2 cellular contexts compared by ENCODE assay signal in the genomic region with DNA sequence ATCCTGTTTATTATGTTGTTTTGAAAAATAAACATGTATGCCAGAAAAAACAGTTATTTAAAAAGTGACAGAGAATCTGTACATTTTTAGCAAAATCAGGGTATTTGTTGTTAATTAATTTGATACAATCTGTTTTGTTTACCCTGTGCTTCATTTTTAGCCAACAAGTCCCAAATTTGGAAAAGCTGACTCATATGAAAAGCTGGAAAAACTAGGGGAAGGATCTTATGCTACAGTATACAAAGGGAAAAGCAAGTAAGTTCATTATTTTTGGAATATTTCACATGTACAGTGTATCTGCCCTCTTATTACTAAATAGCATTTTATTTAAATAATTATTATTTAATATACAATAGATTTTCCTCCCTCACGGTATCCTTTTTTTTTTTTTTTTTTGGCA.
TF ChIP-seq lines count a peak whose summit lies in the region.

No MANE protein-coding gene starts in this region.

TF ChIP-seq in liver, 16 proteins besides CTCF, POLR2A, EP300 and RAD21 (continued from another document):
- TF ChIP-seq, protein P1, sequence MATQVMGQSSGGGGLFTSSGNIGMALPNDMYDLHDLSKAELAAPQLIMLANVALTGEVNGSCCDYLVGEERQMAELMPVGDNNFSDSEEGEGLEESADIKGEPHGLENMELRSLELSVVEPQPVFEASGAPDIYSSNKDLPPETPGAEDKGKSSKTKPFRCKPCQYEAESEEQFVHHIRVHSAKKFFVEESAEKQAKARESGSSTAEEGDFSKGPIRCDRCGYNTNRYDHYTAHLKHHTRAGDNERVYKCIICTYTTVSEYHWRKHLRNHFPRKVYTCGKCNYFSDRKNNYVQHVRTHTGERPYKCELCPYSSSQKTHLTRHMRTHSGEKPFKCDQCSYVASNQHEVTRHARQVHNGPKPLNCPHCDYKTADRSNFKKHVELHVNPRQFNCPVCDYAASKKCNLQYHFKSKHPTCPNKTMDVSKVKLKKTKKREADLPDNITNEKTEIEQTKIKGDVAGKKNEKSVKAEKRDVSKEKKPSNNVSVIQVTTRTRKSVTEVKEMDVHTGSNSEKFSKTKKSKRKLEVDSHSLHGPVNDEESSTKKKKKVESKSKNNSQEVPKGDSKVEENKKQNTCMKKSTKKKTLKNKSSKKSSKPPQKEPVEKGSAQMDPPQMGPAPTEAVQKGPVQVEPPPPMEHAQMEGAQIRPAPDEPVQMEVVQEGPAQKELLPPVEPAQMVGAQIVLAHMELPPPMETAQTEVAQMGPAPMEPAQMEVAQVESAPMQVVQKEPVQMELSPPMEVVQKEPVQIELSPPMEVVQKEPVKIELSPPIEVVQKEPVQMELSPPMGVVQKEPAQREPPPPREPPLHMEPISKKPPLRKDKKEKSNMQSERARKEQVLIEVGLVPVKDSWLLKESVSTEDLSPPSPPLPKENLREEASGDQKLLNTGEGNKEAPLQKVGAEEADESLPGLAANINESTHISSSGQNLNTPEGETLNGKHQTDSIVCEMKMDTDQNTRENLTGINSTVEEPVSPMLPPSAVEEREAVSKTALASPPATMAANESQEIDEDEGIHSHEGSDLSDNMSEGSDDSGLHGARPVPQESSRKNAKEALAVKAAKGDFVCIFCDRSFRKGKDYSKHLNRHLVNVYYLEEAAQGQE (IDR thresholded peaks at IDR 0.05) = no peak
- TF ChIP-seq YY1 (IDR thresholded peaks at IDR 0.05) (no peak), JUND (IDR thresholded peaks at IDR 0.05) (peak; percentile 25 to 46), FOXA2 (IDR thresholded peaks at IDR 0.05) (no peak), NR2F2 (IDR thresholded peaks at IDR 0.05) (no peak), TAF1 (conservative IDR thresholded peaks at IDR 0.05) (no peak)
- TF ChIP-seq, protein P2, sequence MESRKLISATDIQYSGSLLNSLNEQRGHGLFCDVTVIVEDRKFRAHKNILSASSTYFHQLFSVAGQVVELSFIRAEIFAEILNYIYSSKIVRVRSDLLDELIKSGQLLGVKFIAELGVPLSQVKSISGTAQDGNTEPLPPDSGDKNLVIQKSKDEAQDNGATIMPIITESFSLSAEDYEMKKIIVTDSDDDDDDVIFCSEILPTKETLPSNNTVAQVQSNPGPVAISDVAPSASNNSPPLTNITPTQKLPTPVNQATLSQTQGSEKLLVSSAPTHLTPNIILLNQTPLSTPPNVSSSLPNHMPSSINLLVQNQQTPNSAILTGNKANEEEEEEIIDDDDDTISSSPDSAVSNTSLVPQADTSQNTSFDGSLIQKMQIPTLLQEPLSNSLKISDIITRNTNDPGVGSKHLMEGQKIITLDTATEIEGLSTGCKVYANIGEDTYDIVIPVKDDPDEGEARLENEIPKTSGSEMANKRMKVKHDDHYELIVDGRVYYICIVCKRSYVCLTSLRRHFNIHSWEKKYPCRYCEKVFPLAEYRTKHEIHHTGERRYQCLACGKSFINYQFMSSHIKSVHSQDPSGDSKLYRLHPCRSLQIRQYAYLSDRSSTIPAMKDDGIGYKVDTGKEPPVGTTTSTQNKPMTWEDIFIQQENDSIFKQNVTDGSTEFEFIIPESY (IDR thresholded peaks at IDR 0.05) = no peak

TF ChIP-seq in HepG2, 621 proteins besides CTCF, POLR2A, EP300 and RAD21 (continued from another document):
- TF ChIP-seq, protein P3, sequence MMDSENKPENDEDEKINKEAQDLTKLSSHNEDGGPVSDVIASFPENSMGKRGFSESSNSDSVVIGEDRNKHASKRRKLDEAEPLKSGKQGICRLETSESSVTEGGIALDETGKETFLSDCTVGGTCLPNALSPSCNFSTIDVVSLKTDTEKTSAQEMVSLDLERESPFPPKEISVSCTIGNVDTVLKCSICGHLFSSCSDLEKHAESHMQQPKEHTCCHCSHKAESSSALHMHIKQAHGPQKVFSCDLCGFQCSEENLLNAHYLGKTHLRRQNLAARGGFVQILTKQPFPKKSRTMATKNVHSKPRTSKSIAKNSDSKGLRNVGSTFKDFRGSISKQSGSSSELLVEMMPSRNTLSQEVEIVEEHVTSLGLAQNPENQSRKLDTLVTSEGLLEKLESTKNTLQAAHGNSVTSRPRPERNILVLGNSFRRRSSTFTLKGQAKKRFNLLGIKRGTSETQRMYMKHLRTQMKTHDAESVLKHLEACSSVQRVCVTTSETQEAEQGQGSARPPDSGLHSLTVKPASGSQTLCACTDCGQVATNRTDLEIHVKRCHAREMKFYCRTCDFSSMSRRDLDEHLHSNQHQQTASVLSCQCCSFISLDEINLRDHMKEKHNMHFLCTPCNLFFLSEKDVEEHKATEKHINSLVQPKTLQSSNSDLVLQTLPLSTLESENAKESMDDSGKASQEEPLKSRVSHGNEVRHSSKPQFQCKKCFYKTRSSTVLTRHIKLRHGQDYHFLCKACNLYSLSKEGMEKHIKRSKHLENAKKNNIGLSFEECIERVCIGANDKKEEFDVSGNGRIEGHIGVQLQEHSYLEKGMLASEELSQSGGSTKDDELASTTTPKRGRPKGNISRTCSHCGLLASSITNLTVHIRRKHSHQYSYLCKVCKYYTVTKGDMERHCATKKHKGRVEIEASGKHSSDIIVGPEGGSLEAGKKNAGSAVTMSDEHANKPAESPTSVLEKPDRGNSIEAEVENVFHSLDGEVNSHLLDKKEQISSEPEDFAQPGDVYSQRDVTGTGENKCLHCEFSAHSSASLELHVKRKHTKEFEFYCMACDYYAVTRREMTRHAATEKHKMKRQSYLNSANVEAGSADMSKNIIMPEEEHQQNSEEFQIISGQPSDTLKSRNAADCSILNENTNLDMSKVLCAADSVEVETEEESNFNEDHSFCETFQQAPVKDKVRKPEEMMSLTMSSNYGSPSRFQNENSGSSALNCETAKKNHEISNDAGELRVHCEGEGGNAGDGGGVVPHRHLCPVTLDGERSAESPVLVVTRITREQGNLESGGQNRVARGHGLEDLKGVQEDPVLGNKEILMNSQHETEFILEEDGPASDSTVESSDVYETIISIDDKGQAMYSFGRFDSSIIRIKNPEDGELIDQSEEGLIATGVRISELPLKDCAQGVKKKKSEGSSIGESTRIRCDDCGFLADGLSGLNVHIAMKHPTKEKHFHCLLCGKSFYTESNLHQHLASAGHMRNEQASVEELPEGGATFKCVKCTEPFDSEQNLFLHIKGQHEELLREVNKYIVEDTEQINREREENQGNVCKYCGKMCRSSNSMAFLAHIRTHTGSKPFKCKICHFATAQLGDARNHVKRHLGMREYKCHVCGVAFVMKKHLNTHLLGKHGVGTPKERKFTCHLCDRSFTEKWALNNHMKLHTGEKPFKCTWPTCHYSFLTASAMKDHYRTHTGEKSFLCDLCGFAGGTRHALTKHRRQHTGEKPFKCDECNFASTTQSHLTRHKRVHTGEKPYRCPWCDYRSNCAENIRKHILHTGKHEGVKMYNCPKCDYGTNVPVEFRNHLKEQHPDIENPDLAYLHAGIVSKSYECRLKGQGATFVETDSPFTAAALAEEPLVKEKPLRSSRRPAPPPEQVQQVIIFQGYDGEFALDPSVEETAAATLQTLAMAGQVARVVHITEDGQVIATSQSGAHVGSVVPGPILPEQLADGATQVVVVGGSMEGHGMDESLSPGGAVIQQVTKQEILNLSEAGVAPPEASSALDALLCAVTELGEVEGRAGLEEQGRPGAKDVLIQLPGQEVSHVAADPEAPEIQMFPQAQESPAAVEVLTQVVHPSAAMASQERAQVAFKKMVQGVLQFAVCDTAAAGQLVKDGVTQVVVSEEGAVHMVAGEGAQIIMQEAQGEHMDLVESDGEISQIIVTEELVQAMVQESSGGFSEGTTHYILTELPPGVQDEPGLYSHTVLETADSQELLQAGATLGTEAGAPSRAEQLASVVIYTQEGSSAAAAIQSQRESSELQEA (CRISPR knock-in tag; IDR thresholded peaks at IDR 0.05; ENCODE audit: not compliant biosample characterization) = no peak
- TF ChIP-seq JARID2 (CRISPR knock-in tag; IDR thresholded peaks at IDR 0.05; ENCODE audit: insufficient replicate concordance) (no peak), TARDBP (CRISPR knock-in tag; IDR thresholded peaks at IDR 0.05) (no peak), HNRNPK (IDR thresholded peaks at IDR 0.05; ENCODE audit: low read depth, low read length, poor library complexity, severe bottlenecking) (no peak), IRX3 (CRISPR knock-in tag; IDR thresholded peaks at IDR 0.05; ENCODE audit: borderline replicate concordance, low read depth) (no peak), ZNF788 (CRISPR knock-in tag; IDR thresholded peaks at IDR 0.05; ENCODE audit: borderline replicate concordance) (no peak)
- TF ChIP-seq, protein P4, sequence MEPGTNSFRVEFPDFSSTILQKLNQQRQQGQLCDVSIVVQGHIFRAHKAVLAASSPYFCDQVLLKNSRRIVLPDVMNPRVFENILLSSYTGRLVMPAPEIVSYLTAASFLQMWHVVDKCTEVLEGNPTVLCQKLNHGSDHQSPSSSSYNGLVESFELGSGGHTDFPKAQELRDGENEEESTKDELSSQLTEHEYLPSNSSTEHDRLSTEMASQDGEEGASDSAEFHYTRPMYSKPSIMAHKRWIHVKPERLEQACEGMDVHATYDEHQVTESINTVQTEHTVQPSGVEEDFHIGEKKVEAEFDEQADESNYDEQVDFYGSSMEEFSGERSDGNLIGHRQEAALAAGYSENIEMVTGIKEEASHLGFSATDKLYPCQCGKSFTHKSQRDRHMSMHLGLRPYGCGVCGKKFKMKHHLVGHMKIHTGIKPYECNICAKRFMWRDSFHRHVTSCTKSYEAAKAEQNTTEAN (CRISPR knock-in tag; conservative IDR thresholded peaks at IDR 0.05) = no peak
- TF ChIP-seq, protein P2 (CRISPR knock-in tag; IDR thresholded peaks at IDR 0.05) = no peak
